Comparison of ENCODE assay signal across 8 cellular contexts in the genomic region with DNA sequence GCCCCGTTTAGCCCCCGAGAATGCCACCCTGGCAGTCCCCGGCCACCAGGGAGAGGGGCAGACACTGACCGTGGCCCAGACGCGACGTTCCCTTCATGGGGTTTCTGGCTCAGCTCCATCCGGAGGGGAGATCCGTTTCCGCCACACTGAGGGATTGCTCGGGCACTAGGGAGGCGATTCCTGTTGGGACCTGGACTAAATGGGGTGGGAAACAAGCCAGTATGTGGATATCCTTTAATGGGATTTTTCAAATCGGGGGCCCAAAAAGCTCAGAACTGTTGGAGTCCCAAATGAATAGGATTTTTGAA. TPM values are rescaled to one million over a fixed set of nuclear protein-coding genes. Genes with fewer than 3 reads are reported as not detected.
DNase-seq lines count a peak whose midpoint lies in the region; ATAC-seq and TF ChIP-seq lines count a peak whose summit lies in the region.
"Not testable (repeated sequence)": the region's sequence is repeated elsewhere in the genome, so short reads cannot be mapped to it uniquely, and the experiment has no call there.

No MANE protein-coding gene starts in this region.

- not testable (repeated sequence) for H3K36me3 Mint-ChIP-seq in CD4-positive, CD25-positive, alpha-beta regulatory T cell; activated naive CD8-positive, alpha-beta T cell treated with anti-CD3 and anti-CD28 coated beads, Interleukin-2, amount 10 ng/mL, durations not matched to agents 7 days and 5 days; endothelial cell (ENCODE audit: low read depth, unreplicated experiment); neural crest cell (ENCODE audit: low read depth)

- DNase-seq in CD4-positive, CD25-positive, alpha-beta regulatory T cell; endothelial cell (ENCODE audit: low spot score); neural crest cell (ENCODE audit: low read depth, low spot score): not testable (repeated sequence)
- peak; percentile 37 for DNase-seq in activated naive CD8-positive, alpha-beta T cell treated with anti-CD3 and anti-CD28 coated beads, Interleukin-2, amount 10 ng/mL, durations not matched to agents 7 days and 5 days

- not testable (repeated sequence) for TF ChIP-seq CTCF in endothelial cell (IDR thresholded peaks at IDR 0.05; ENCODE audit: unreplicated experiment); neural crest cell (conservative IDR thresholded peaks at IDR 0.05)

- not testable (repeated sequence) for H3K9me3 ChIP-seq in CD4-positive, CD25-positive, alpha-beta regulatory T cell (ENCODE audit: control insufficient read depth in 2 of 2, low read length in 2 of 2); iPS-20b (ENCODE audit: insufficient read depth, low read depth, low read length); stomach smooth muscle (ENCODE audit: control insufficient read depth in 2 of 2, low read length in 2 of 2)

- not testable (repeated sequence) for ATAC-seq in CD4-positive, CD25-positive, alpha-beta regulatory T cell (ENCODE audit: low read depth in 2 of 2); activated naive CD8-positive, alpha-beta T cell treated with anti-CD3 and anti-CD28 coated beads, Interleukin-2, amount 10 ng/mL, durations not matched to agents 7 days and 5 days (ENCODE audit: low read depth)
- ATAC-seq in HG02870 (IDR thresholded peaks at IDR 0.05; ENCODE audit: unreplicated experiment): peak; percentile 27
- ATAC-seq in SK-N-SH treated with all-trans-retinoic acid at 6 μM for 48 hours: peak; percentile 63

- H3K9me3 Mint-ChIP-seq in CD4-positive, CD25-positive, alpha-beta regulatory T cell; activated naive CD8-positive, alpha-beta T cell treated with anti-CD3 and anti-CD28 coated beads, Interleukin-2, amount 10 ng/mL, durations not matched to agents 7 days and 5 days; endothelial cell (ENCODE audit: unreplicated experiment); neural crest cell: not testable (repeated sequence)

- not testable (repeated sequence) for H3K36me3 ChIP-seq in CD4-positive, CD25-positive, alpha-beta regulatory T cell (ENCODE audit: control insufficient read depth, insufficient read depth, low read length); iPS-20b (ENCODE audit: insufficient read depth, low read depth, low read length); stomach smooth muscle (ENCODE audit: control insufficient read depth in 2 of 2, insufficient read depth in 2 of 2, low read length in 2 of 2)

- H3K27me3 Mint-ChIP-seq in CD4-positive, CD25-positive, alpha-beta regulatory T cell; activated naive CD8-positive, alpha-beta T cell treated with anti-CD3 and anti-CD28 coated beads, Interleukin-2, amount 10 ng/mL, durations not matched to agents 7 days and 5 days; endothelial cell (ENCODE audit: unreplicated experiment): not testable (repeated sequence)
- H3K27me3 Mint-ChIP-seq in neural crest cell (ENCODE audit: low read depth): peaks cover 16% of the 10 kb centered on the region

- H3K4me3 Mint-ChIP-seq in CD4-positive, CD25-positive, alpha-beta regulatory T cell: peak overlapping the region; percentile 15 to 87 (median 79)
- peak overlapping the region; percentile 76 for H3K4me3 Mint-ChIP-seq in activated naive CD8-positive, alpha-beta T cell treated with anti-CD3 and anti-CD28 coated beads, Interleukin-2, amount 10 ng/mL, durations not matched to agents 7 days and 5 days
- H3K4me3 Mint-ChIP-seq in endothelial cell (ENCODE audit: unreplicated experiment) (peak overlapping the region; percentile 62), neural crest cell (peak overlapping the region; percentile 57)

- peaks cover 5 to 21% (median 9%) of the 10 kb centered on the region in 4 donors for H3K4me1 Mint-ChIP-seq in CD4-positive, CD25-positive, alpha-beta regulatory T cell
- not testable (repeated sequence) for H3K4me1 Mint-ChIP-seq in activated naive CD8-positive, alpha-beta T cell treated with anti-CD3 and anti-CD28 coated beads, Interleukin-2, amount 10 ng/mL, durations not matched to agents 7 days and 5 days; endothelial cell (ENCODE audit: unreplicated experiment); neural crest cell

- H3K4me1 ChIP-seq in CD4-positive, CD25-positive, alpha-beta regulatory T cell (ENCODE audit: control insufficient read depth, insufficient read depth, low read length, poor library complexity, severe bottlenecking); iPS-20b (ENCODE audit: insufficient read depth, low read length); stomach smooth muscle (ENCODE audit: control insufficient read depth, insufficient read depth, low read length): not testable (repeated sequence)

- peak overlapping the region in 2 of 3 donors; percentile 42 to 77 for H3K27ac Mint-ChIP-seq in CD4-positive, CD25-positive, alpha-beta regulatory T cell
- not testable (repeated sequence) for H3K27ac Mint-ChIP-seq in activated naive CD8-positive, alpha-beta T cell treated with anti-CD3 and anti-CD28 coated beads, Interleukin-2, amount 10 ng/mL, durations not matched to agents 7 days and 5 days; endothelial cell (ENCODE audit: unreplicated experiment); neural crest cell (ENCODE audit: unreplicated experiment)

- H3K27me3 ChIP-seq in CD4-positive, CD25-positive, alpha-beta regulatory T cell (ENCODE audit: control insufficient read depth, insufficient read depth, low read length); iPS-20b (ENCODE audit: insufficient read depth, low read length); stomach smooth muscle (ENCODE audit: control insufficient read depth in 1 of 2, insufficient read depth in 2 of 2, low read length in 2 of 2): not testable (repeated sequence)

- H3K9ac ChIP-seq in iPS-20b (ENCODE audit: low read depth, low read length); stomach smooth muscle (ENCODE audit: low read length in 2 of 2): not testable (repeated sequence)

- not testable (repeated sequence) for H3K27ac ChIP-seq in CD4-positive, CD25-positive, alpha-beta regulatory T cell (ENCODE audit: insufficient read depth, low read length, poor library complexity, severe bottlenecking); iPS-20b (ENCODE audit: low read length); stomach smooth muscle (ENCODE audit: low read length)

- POLR2A ChIA-PET in activated naive CD8-positive, alpha-beta T cell treated with anti-CD3 and anti-CD28 coated beads, Interleukin-2, amount 10 ng/mL, durations not matched to agents 7 days and 5 days (lab: Charles Lee): interaction anchor here (1.5 kb wide), 1 partner anchor 529 kb away, joined by 4 read pairs; a partner anchor contains a TSS

- H3K4me3 ChIP-seq in CD4-positive, CD25-positive, alpha-beta regulatory T cell (ENCODE audit: low read depth, low read length): not testable (repeated sequence)
- peak overlapping the region; percentile 53; the same call in 1 of the 2 replicates for H3K4me3 ChIP-seq in iPS-20b (ENCODE audit: low read length)
- peak overlapping the region; percentile 19 to 81 for H3K4me3 ChIP-seq in stomach smooth muscle (ENCODE audit: low read length in 2 of 2)

RNA-seq across cellular contexts. Expression of a gene that starts 0.6 kb away (rescaled TPM):
- 65.4 TPM for total RNA-seq in CD4-positive, CD25-positive, alpha-beta regulatory T cell
- 10 to 100 TPM; 10.5 to 18.0 (median 16.5) TPM for polyA plus RNA-seq in CD4-positive, CD25-positive, alpha-beta regulatory T cell
- 10 to 100 TPM; 42.8 to 44.0 TPM for total RNA-seq in activated naive CD8-positive, alpha-beta T cell treated with anti-CD3 and anti-CD28 coated beads, Interleukin-2, amount 10 ng/mL, durations not matched to agents 7 days and 5 days
- total RNA-seq in endothelial cell (ENCODE audit: unreplicated experiment) (79.3 TPM), neural crest cell (38.5 and 47.5 TPM in 2 replicates)
